ENCODE assay signal across 7 cellular contexts in the genomic region with DNA sequence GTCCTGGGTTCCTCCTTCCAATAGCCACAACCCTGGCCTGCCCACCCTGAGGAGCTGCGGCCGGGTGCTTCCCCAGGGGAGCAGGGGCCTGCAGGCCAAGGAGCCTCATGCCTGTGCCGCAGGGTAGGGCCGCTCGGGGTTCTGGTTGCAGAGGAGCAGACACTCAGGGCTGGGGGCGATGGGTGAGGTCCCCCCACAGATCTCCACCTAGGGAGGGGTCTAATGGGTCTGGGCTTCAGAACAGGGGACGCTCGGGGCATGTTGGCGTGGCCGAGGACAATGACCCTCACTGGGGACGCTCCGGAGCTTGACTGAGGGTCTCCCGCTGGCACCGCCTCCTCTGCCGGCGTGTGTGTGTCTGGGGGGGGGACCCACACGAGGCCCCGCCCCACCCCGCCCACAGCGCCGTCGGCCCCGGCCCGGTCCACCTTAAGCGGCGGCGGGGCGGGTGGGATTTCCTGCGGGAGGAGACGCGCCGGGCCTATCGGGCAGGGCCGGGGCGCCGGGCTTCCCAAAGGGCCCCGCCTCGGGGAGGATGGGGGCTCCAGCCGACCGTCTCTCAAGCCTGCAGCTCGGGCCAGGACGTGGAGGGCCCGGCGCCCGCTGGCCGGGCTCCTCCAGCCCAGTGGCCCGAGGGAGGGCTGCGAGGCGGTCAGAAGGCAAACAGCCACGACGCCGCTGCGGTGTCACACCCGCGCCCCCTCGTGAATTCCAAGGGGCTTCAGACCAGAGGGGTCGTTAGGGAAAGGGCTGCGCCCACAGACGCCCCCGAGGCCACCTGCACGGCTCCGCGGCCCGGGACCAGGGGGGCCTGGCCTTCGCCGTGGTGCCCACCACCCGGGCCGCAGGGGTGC. TPM values are rescaled to one million over a fixed set of nuclear protein-coding genes. Genes with fewer than 3 reads are reported as not detected.
DNase-seq lines count a peak whose midpoint lies in the region; ATAC-seq, FAIRE-seq and TF ChIP-seq lines count a peak whose summit lies in the region.

No MANE protein-coding gene starts in this region.

- peak overlapping the region; percentile 51 for H3K27ac ChIP-seq in OCI-LY3 (ENCODE audit: low read length)
- peak overlapping the region; percentile 91 for H3K27ac ChIP-seq in naive thymus-derived CD4-positive, alpha-beta T cell (ENCODE audit: low read depth, low read length)

- TF ChIP-seq POLR2A in GM12891 (IDR thresholded peaks at IDR 0.05; ENCODE audit: low read depth, low read length): no peak

- H3K27me3 Mint-ChIP-seq in activated T-helper 17 cell treated with anti-CD3 and anti-CD28 coated beads, Interleukin-2, amount 50 U/mL, for 72 hours: no peaks in the 10 kb centered on the region
- H3K27me3 Mint-ChIP-seq in naive thymus-derived CD4-positive, alpha-beta T cell: no peaks in the 10 kb centered on the region

- peak overlapping the region; percentile 88 for H3K9ac ChIP-seq in OCI-LY3 (ENCODE audit: low read length)

- peak overlapping the region; percentile 52; the same call in 1 of the 2 replicates for H2AFZ ChIP-seq in OCI-LY3 (ENCODE audit: low read depth, low read length)

- no peak for FAIRE-seq in GM12891 (lab: Jason Lieb, UNC)

- no peaks in the 10 kb centered on the region for H3K27me3 ChIP-seq in OCI-LY3 (ENCODE audit: low read depth, low read length)
- H3K27me3 ChIP-seq in naive thymus-derived CD4-positive, alpha-beta T cell (ENCODE audit: control insufficient read depth in 2 of 2, insufficient read depth in 2 of 2, low read length in 2 of 2): no peaks in the 10 kb centered on the region

- intact Hi-C loops in naive thymus-derived CD4-positive, alpha-beta T cell (cut with micrococcal nuclease): loop anchor here (1.0 kb wide), 6 partner anchors 14 to 115 kb away; partner anchors contain the start of genes TRMT2A (in 2 of the 2), ARVCF (in 1 of the 2), DGCR8 (in 1 of the 2) and TANGO2 (in 1 of the 2)

- H3K36me3 Mint-ChIP-seq in activated T-helper 17 cell treated with anti-CD3 and anti-CD28 coated beads, Interleukin-2, amount 50 U/mL, for 72 hours (ENCODE audit: low read depth): peaks cover 24% of the 10 kb centered on the region
- H3K36me3 Mint-ChIP-seq in naive thymus-derived CD4-positive, alpha-beta T cell: peaks cover 0 to 4% (median 2%) of the 10 kb centered on the region in 5 donors

- POLR2A ChIA-PET in naive thymus-derived CD4-positive, alpha-beta T cell (lab: Charles Lee): interaction anchor here (0.8 to 3.1 kb wide), 6 partner anchors 12 to 263 kb away, joined by 3 to 29 read pairs (median 4); partner anchors contain the start of genes RANBP1, TANGO2, TRMT2A and ZNF74

- H3K9me3 ChIP-seq in OCI-LY3 (ENCODE audit: insufficient read depth, low read length): no peaks in the 10 kb centered on the region
- H3K9me3 ChIP-seq in naive thymus-derived CD4-positive, alpha-beta T cell (ENCODE audit: control insufficient read depth in 2 of 3, low read length in 3 of 3): no peaks in the 10 kb centered on the region

- CTCF ChIA-PET in naive thymus-derived CD4-positive, alpha-beta T cell (lab: Charles Lee): interaction anchor here (0.8 to 2.2 kb wide), 2 partner anchors 160 to 162 kb away, joined by 3 to 6 read pairs; no protein-coding TSS in a partner anchor

- ATAC-seq in HG02840 (IDR thresholded peaks at IDR 0.05; ENCODE audit: low FRiP score, unreplicated experiment): peak; percentile 49
- ATAC-seq in activated T-helper 17 cell treated with anti-CD3 and anti-CD28 coated beads, Interleukin-2, amount 50 U/mL, for 72 hours (replicated peaks): peak; percentile 68
- peak; percentile 88 for ATAC-seq in naive thymus-derived CD4-positive, alpha-beta T cell

- H3K4me2 ChIP-seq in OCI-LY3 (ENCODE audit: low read length): peak overlapping the region; percentile 85

- H3K4me3 ChIP-seq in OCI-LY3 (ENCODE audit: low read length) (peak overlapping the region; percentile 95), fibroblast of mammary gland (ENCODE audit: control insufficient read depth, low read depth, low read length) (peak overlapping the region; percentile 60)
- peak overlapping the region; percentile 73 for H3K4me3 ChIP-seq in naive thymus-derived CD4-positive, alpha-beta T cell (ENCODE audit: low read length)

- H4K20me1 ChIP-seq in OCI-LY3 (ENCODE audit: insufficient read depth, low read length): peaks cover 28% of the 10 kb centered on the region

- TF ChIP-seq CTCF in OCI-LY3 (IDR thresholded peaks at IDR 0.05; ENCODE audit: low read depth, low read length): no peak
- TF ChIP-seq CTCF in fibroblast of mammary gland (conservative IDR thresholded peaks at IDR 0.05; ENCODE audit: control insufficient read depth, insufficient read depth, low read depth, low read length): no peak

- H3K9me3 Mint-ChIP-seq in activated T-helper 17 cell treated with anti-CD3 and anti-CD28 coated beads, Interleukin-2, amount 50 U/mL, for 72 hours: no peaks in the 10 kb centered on the region
- peaks cover 0 to 2% (median 0%) of the 10 kb centered on the region in 11 donors for H3K9me3 Mint-ChIP-seq in naive thymus-derived CD4-positive, alpha-beta T cell

- DNase-seq in GM12891 (ENCODE audit: insufficient read length, low spot score) (peak; percentile 86), fibroblast of mammary gland (ENCODE audit: low read depth) (peak; percentile 53)
- peak; percentile 65 to 77 (median 72) for DNase-seq in naive thymus-derived CD4-positive, alpha-beta T cell
- DNase-seq in stimulated activated CD8-positive, alpha-beta memory T cell treated with anti-CD3 and anti-CD28 coated beads, Interleukin-7, amount 100 ng/mL, for 48 hours (ENCODE audit: extremely low read depth in 1 of 2, low read depth in 1 of 2): peak; percentile 55 to 68

- H3K36me3 ChIP-seq in OCI-LY3 (replicated peaks; ENCODE audit: low read depth, low read length): peaks cover 17% of the 10 kb centered on the region
- peaks cover 0 to 11% (median 0%) of the 10 kb centered on the region in 3 experiments for H3K36me3 ChIP-seq in naive thymus-derived CD4-positive, alpha-beta T cell (ENCODE audit: control insufficient read depth in 2 of 3, insufficient read depth in 3 of 3, low read length in 3 of 3)

- peaks cover 13% of the 10 kb centered on the region for H3K4me1 ChIP-seq in OCI-LY3 (ENCODE audit: low read length)
- peaks cover 14 to 20% of the 10 kb centered on the region in 2 donors for H3K4me1 ChIP-seq in naive thymus-derived CD4-positive, alpha-beta T cell (ENCODE audit: control insufficient read depth in 2 of 2, insufficient read depth in 2 of 2, low read length in 2 of 2)

- no peak overlapping the region for H3K27ac Mint-ChIP-seq in activated T-helper 17 cell treated with anti-CD3 and anti-CD28 coated beads, Interleukin-2, amount 50 U/mL, for 72 hours
- peak overlapping the region in 6 of 9 donors; percentile 36 to 82 (median 68) for H3K27ac Mint-ChIP-seq in naive thymus-derived CD4-positive, alpha-beta T cell

- no peaks in the 10 kb centered on the region for H3K4me1 Mint-ChIP-seq in activated T-helper 17 cell treated with anti-CD3 and anti-CD28 coated beads, Interleukin-2, amount 50 U/mL, for 72 hours
- peaks cover 0 to 33% (median 23%) of the 10 kb centered on the region in 7 donors for H3K4me1 Mint-ChIP-seq in naive thymus-derived CD4-positive, alpha-beta T cell

- H3K4me3 Mint-ChIP-seq in activated T-helper 17 cell treated with anti-CD3 and anti-CD28 coated beads, Interleukin-2, amount 50 U/mL, for 72 hours: peak overlapping the region; percentile 28
- H3K4me3 Mint-ChIP-seq in naive thymus-derived CD4-positive, alpha-beta T cell: peak overlapping the region in 8 of 10 donors; percentile 17 to 75 (median 69)

- H3K79me2 ChIP-seq in OCI-LY3 (ENCODE audit: low read length): peaks cover 36% of the 10 kb centered on the region

TF ChIP-seq in GM12891, 5 proteins besides CTCF, POLR2A, EP300 and RAD21:
- no peak for TF ChIP-seq TAF1 (IDR thresholded peaks at IDR 0.05; ENCODE audit: low read depth, low read length)
- no peak for TF ChIP-seq POU2F2 (IDR thresholded peaks at IDR 0.05; ENCODE audit: low read depth, low read length)
- TF ChIP-seq PAX5 (IDR thresholded peaks at IDR 0.05; ENCODE audit: insufficient read depth, low read length, severe bottlenecking): no peak
- no peak for TF ChIP-seq SPI1 (IDR thresholded peaks at IDR 0.05; ENCODE audit: low read depth, low read length)
- TF ChIP-seq POLR2AphosphoS5 (IDR thresholded peaks at IDR 0.05; ENCODE audit: low read depth, low read length): no peak

RNA-seq across cellular contexts. Expression of gene ZDHHC8, which starts 0.6 kb away (rescaled TPM):
- polyA plus RNA-seq in GM12891 (2012; ENCODE audit: low read depth, missing spikeins): 7.3 TPM
- 10 to 100 TPM; 23.4 to 59.7 TPM for total RNA-seq in activated T-helper 17 cell treated with anti-CD3 and anti-CD28 coated beads, Interleukin-2, amount 50 U/mL, for 72 hours
- 10 to 100 TPM; 63.4 to 88.5 (median 79.2) TPM for total RNA-seq in naive thymus-derived CD4-positive, alpha-beta T cell
- polyA plus RNA-seq in naive thymus-derived CD4-positive, alpha-beta T cell: 1 to 10 TPM in 1 of 2 donors, under 1 TPM in 1; 0.95 to 4.3 TPM

RNA-seq across cellular contexts. Expression of gene TRMT2A, which starts 13.9 kb away (rescaled TPM):
- polyA plus RNA-seq in GM12891 (2012; ENCODE audit: low read depth, missing spikeins): 45.8 TPM
- 100 to 1,000 TPM in 1 of 2 donors, 10 to 100 TPM in 1; 71.7 to 110 TPM for total RNA-seq in activated T-helper 17 cell treated with anti-CD3 and anti-CD28 coated beads, Interleukin-2, amount 50 U/mL, for 72 hours
- total RNA-seq in naive thymus-derived CD4-positive, alpha-beta T cell: 100 to 1,000 TPM in 2 of 5 experiments, 10 to 100 TPM in 3; 92.0 to 134 (median 95.8) TPM
- 10 to 100 TPM; 30.0 to 44.5 TPM for polyA plus RNA-seq in naive thymus-derived CD4-positive, alpha-beta T cell

RNA-seq across cellular contexts. Expression of gene RANBP1, which starts 15.1 kb away (rescaled TPM):
- polyA plus RNA-seq in GM12891 (2012; ENCODE audit: low read depth, missing spikeins): 168 TPM
- 100 to 1,000 TPM; 187 to 421 TPM for total RNA-seq in activated T-helper 17 cell treated with anti-CD3 and anti-CD28 coated beads, Interleukin-2, amount 50 U/mL, for 72 hours
- total RNA-seq in naive thymus-derived CD4-positive, alpha-beta T cell: 100 to 1,000 TPM in 1 of 5 experiments, 10 to 100 TPM in 4; 50.4 to 224 (median 74.8) TPM
- 10 to 100 TPM; 86.1 to 90.6 TPM for polyA plus RNA-seq in naive thymus-derived CD4-positive, alpha-beta T cell

RNA-seq across cellular contexts. Expression of gene CCDC188, which starts 19.9 kb away (rescaled TPM):
- 0.05 TPM for polyA plus RNA-seq in GM12891 (2012; ENCODE audit: low read depth, missing spikeins)
- total RNA-seq in activated T-helper 17 cell treated with anti-CD3 and anti-CD28 coated beads, Interleukin-2, amount 50 U/mL, for 72 hours: under 1 TPM; 0.32 to 0.77 TPM
- total RNA-seq in naive thymus-derived CD4-positive, alpha-beta T cell: not detected
- not detected for polyA plus RNA-seq in naive thymus-derived CD4-positive, alpha-beta T cell

RNA-seq across cellular contexts. Expression of gene DGCR8, which starts 50.9 kb away (rescaled TPM):
- polyA plus RNA-seq in GM12891 (2012; ENCODE audit: low read depth, missing spikeins): 13.9 TPM
- 10 to 100 TPM; 42.8 to 43.2 TPM for total RNA-seq in activated T-helper 17 cell treated with anti-CD3 and anti-CD28 coated beads, Interleukin-2, amount 50 U/mL, for 72 hours
- 10 to 100 TPM; 33.4 to 63.6 (median 41.1) TPM for total RNA-seq in naive thymus-derived CD4-positive, alpha-beta T cell
- polyA plus RNA-seq in naive thymus-derived CD4-positive, alpha-beta T cell: 1 to 10 TPM; 4.1 to 6.1 TPM

Comparison
In these comparisons a context has a peak if more than half of its experiments do, and no peak if none do; other contexts are left out.
1. Peak in every context shown above with its lines: DNase-seq, ATAC-seq, H3K4me3 ChIP-seq and H3K27ac ChIP-seq.